ENCODE assay signal across 8 cellular contexts in genomic region chr5:179731791-179732411, GRCh38. TPM values are rescaled to one million over a fixed set of nuclear protein-coding genes. Genes with fewer than 3 reads are reported as not detected.
DNase-seq lines count a peak whose midpoint lies in the region; ATAC-seq and TF ChIP-seq lines count a peak whose summit lies in the region.

No MANE protein-coding gene starts in this region.

- H3K36me3 Mint-ChIP-seq in activated CD4-positive, alpha-beta T cell treated with anti-CD3 and anti-CD28 coated beads, Interleukin-2, amount 10 ng/mL, durations not matched to agents 24 days and 14 days (ENCODE audit: low read depth), result peaks cover 54% of the 10 kb centered on the region

- H3K4me3 ChIP-seq in HL-60 (replicated peaks; ENCODE audit: insufficient read depth, low read length) (peak overlapping the region; percentile 16), trophoblast cell (ENCODE audit: low read depth, low read length) (no peak overlapping the region)

- H3K27me3 ChIP-seq in HL-60 (ENCODE audit: insufficient read depth, poor library complexity, severe bottlenecking) (no peaks in the 10 kb centered on the region), trophoblast cell (ENCODE audit: insufficient read depth, low read length) (no peaks in the 10 kb centered on the region)

- no peaks in the 10 kb centered on the region for H3K27me3 Mint-ChIP-seq in activated CD4-positive, alpha-beta T cell treated with anti-CD3 and anti-CD28 coated beads, Interleukin-2, amount 10 ng/mL, durations not matched to agents 24 days and 14 days

- peaks cover 8% of the 10 kb centered on the region for H3K79me1 ChIP-seq in trophoblast cell (ENCODE audit: low read length)

- intact Hi-C loops in activated CD4-positive, alpha-beta T cell treated with anti-CD3 and anti-CD28 coated beads, Interleukin-2, amount 10 ng/mL, durations not matched to agents 24 days and 14 days (cut with micrococcal nuclease), result loop anchor here (1.0 to 2.0 kb wide), 6 partner anchors 31 to 109 kb away; partner anchors contain the start of genes CANX, HNRNPH1 and SQSTM1

- H2BK120ac ChIP-seq in trophoblast cell (ENCODE audit: insufficient read depth, low read length, poor library complexity), result no peak overlapping the region

- no peaks in the 10 kb centered on the region for H3K4me1 ChIP-seq in trophoblast cell (ENCODE audit: control insufficient read depth in 1 of 2, insufficient read depth in 2 of 2, low read length in 2 of 2)

- peaks cover 10 to 20% of the 10 kb centered on the region in 2 experiments for H3K36me3 ChIP-seq in trophoblast cell (ENCODE audit: control insufficient read depth in 1 of 2, insufficient read depth in 2 of 2, low read length in 2 of 2)

- no peak overlapping the region for H4K12ac ChIP-seq in trophoblast cell (ENCODE audit: low read depth, low read length)

- H2AFZ ChIP-seq in trophoblast cell (ENCODE audit: insufficient read depth, low read length, poor library complexity), result no peak overlapping the region

- H3K4me1 Mint-ChIP-seq in activated CD4-positive, alpha-beta T cell treated with anti-CD3 and anti-CD28 coated beads, Interleukin-2, amount 10 ng/mL, durations not matched to agents 24 days and 14 days, result peaks cover 32% of the 10 kb centered on the region

- H2BK5ac ChIP-seq in trophoblast cell (ENCODE audit: low read depth, low read length, poor library complexity), result no peak overlapping the region

- no peak overlapping the region for H3K9ac ChIP-seq in trophoblast cell (ENCODE audit: low read length)

- H2AK5ac ChIP-seq in trophoblast cell (ENCODE audit: low read length), result no peak overlapping the region

- no peak overlapping the region for H3K18ac ChIP-seq in trophoblast cell (ENCODE audit: low read length)

- DNase-seq in DMS114 treated with DMSO at 0.1 percent for 48 hours (lab: John Stamatoyannopoulos, UW; ENCODE audit: unreplicated experiment), result peak; percentile 86
- DNase-seq in HL-60 (ENCODE audit: low read depth in 1 of 2, low spot score in 1 of 2), result peak; percentile 73 to 78
- no peak for DNase-seq in activated CD4-positive, alpha-beta T cell treated with anti-CD3 and anti-CD28 coated beads, Interleukin-2, amount 10 ng/mL, durations not matched to agents 24 days and 14 days
- DNase-seq in fibroblast of gingiva (ENCODE audit: low read depth), result peak; percentile 87
- peak; percentile 61 to 89 for DNase-seq in trophoblast cell
- no peak for DNase-seq in HuH-7.5 (ENCODE audit: low spot score)
- DNase-seq in iPS-NIHi11 (ENCODE audit: low spot score), result no peak

- H3K4ac ChIP-seq in trophoblast cell (ENCODE audit: low read depth, low read length), result no peak overlapping the region

- peaks cover 21% of the 10 kb centered on the region for H3K79me2 ChIP-seq in trophoblast cell (ENCODE audit: control insufficient read depth, insufficient read depth, low read length, poor library complexity)

- peak overlapping the region; percentile 91 for H3K27ac Mint-ChIP-seq in activated CD4-positive, alpha-beta T cell treated with anti-CD3 and anti-CD28 coated beads, Interleukin-2, amount 10 ng/mL, durations not matched to agents 24 days and 14 days

- no peaks in the 10 kb centered on the region for H3K9me3 Mint-ChIP-seq in activated CD4-positive, alpha-beta T cell treated with anti-CD3 and anti-CD28 coated beads, Interleukin-2, amount 10 ng/mL, durations not matched to agents 24 days and 14 days

- H3K14ac ChIP-seq in trophoblast cell (ENCODE audit: low read length), result no peak overlapping the region

- ATAC-seq in GM21447 (IDR thresholded peaks at IDR 0.05; ENCODE audit: unreplicated experiment), result peak; percentile 19

- H3K27ac ChIP-seq in HL-60 (replicated peaks), result peak overlapping the region; percentile 79
- peak overlapping the region; percentile 69 for H3K27ac ChIP-seq in trophoblast cell (ENCODE audit: low read depth, low read length)

- H2BK12ac ChIP-seq in trophoblast cell (ENCODE audit: low read length), result no peak overlapping the region

- TF ChIP-seq CTCF in HL-60 (IDR thresholded peaks at IDR 0.05; ENCODE audit: insufficient read depth, low read length), result no peak

- H3K23ac ChIP-seq in trophoblast cell (ENCODE audit: low read length), result no peak overlapping the region

- H4K8ac ChIP-seq in trophoblast cell (ENCODE audit: low read depth, low read length), result no peak overlapping the region

- WGBS in trophoblast cell (ENCODE audit: extremely low coverage, insufficient coverage, insufficient read length), result no CpG with 5 or more reads among the region's 24 CpGs

- no peaks in the 10 kb centered on the region for H3K9me3 ChIP-seq in trophoblast cell (ENCODE audit: insufficient read depth, low read depth, low read length)

- H3K4me3 Mint-ChIP-seq in activated CD4-positive, alpha-beta T cell treated with anti-CD3 and anti-CD28 coated beads, Interleukin-2, amount 10 ng/mL, durations not matched to agents 24 days and 14 days, result peak overlapping the region; percentile 83

- H4K91ac ChIP-seq in trophoblast cell (ENCODE audit: low read depth, low read length), result no peak overlapping the region

- H3K4me2 ChIP-seq in trophoblast cell (ENCODE audit: low read length), result peak overlapping the region; percentile 62

RNA-seq across cellular contexts. Expression of gene MAML1, which starts 0.7 kb away (rescaled TPM):
- 34.6 and 37.3 TPM in 2 replicates for total RNA-seq in activated CD4-positive, alpha-beta T cell treated with anti-CD3 and anti-CD28 coated beads, Interleukin-2, amount 10 ng/mL, durations not matched to agents 24 days and 14 days
- polyA plus RNA-seq in trophoblast cell (2013), result 26.2 and 29.3 TPM in 2 replicates

RNA-seq across cellular contexts. Expression of gene CANX, which starts 33.1 kb away (rescaled TPM):
- 514 and 546 TPM in 2 replicates for total RNA-seq in activated CD4-positive, alpha-beta T cell treated with anti-CD3 and anti-CD28 coated beads, Interleukin-2, amount 10 ng/mL, durations not matched to agents 24 days and 14 days
- polyA plus RNA-seq in trophoblast cell (2013), result 638 and 653 TPM in 2 replicates

RNA-seq across cellular contexts. Expression of gene CBY3, which starts 51.1 kb away (rescaled TPM):
- total RNA-seq in activated CD4-positive, alpha-beta T cell treated with anti-CD3 and anti-CD28 coated beads, Interleukin-2, amount 10 ng/mL, durations not matched to agents 24 days and 14 days, result 0.45 and 0.63 TPM in 2 replicates
- not detected in 2 replicates for polyA plus RNA-seq in trophoblast cell (2013)

Comparison
In these comparisons a context has a peak if more than half of its experiments do, and no peak if none do; other contexts are left out.
1. DNase-seq: peak in DMS114 treated with DMSO at 0.1 percent for 48 hours (single experiment), HL-60 (2 of 2), fibroblast of gingiva (single experiment) and trophoblast cell (2 of 2); none in activated CD4-positive, alpha-beta T cell treated with anti-CD3 and anti-CD28 coated beads, Interleukin-2, amount 10 ng/mL, durations not matched to agents 24 days and 14 days (single experiment), HuH-7.5 (single experiment) and iPS-NIHi11 (single experiment).